In genomic region chrX:997631-998137, GRCh38 we compare ENCODE assay signal across 19 cellular contexts.
A peak's percentile ranks its signal among the peaks of the same experiment; 100 is the strongest.
DNase-seq lines count a peak whose midpoint lies in the region; ATAC-seq, FAIRE-seq and TF ChIP-seq lines count a peak whose summit lies in the region.
"Had no signal": no experiment of that assay in that cellular context is flagged by ENCODE, and none has a peak within 500 bp of the region (broad histone marks: within the 10 kb centered on the region; RNA-seq: fewer than 3 reads in every experiment).

No MANE protein-coding gene starts in this region.

- H3K9me3 ChIP-seq in HUES6 (ENCODE audit: control insufficient read depth, insufficient read depth, low read depth, low read length) (peaks cover 11% of the 10 kb centered on the region), neuron (ENCODE audit: low read length) (peaks cover 4% of the 10 kb centered on the region)

- ATAC-seq in GM21367 (IDR thresholded peaks at IDR 0.05; ENCODE audit: unreplicated experiment) (no peak), HG03565 (IDR thresholded peaks at IDR 0.05; ENCODE audit: unreplicated experiment) (no peak)
- ATAC-seq: CD8-positive, alpha-beta T cell; heart right ventricle; naive thymus-derived CD8-positive, alpha-beta T cell had no signal

- H3K4me3 ChIP-seq in HUES6 (ENCODE audit: low read depth, low read length) (no peak overlapping the region), bronchial epithelial cell (ENCODE audit: low read depth, low read length) (no peak overlapping the region), neuron (ENCODE audit: low read length) (peak overlapping the region; percentile 5)
- H3K4me3 ChIP-seq: heart right ventricle, tibial artery had no signal

- H3K9ac ChIP-seq in HUES6 (ENCODE audit: low read length) = peak overlapping the region; percentile 54

- H3K27ac ChIP-seq in HUES6 (ENCODE audit: low read depth, low read length) = peak overlapping the region; percentile 40; the same call in 1 of the 2 replicates
- H3K27ac ChIP-seq: heart right ventricle, tibial artery had no signal

- peak overlapping the region; percentile 50 for H2AFZ ChIP-seq in neuron (ENCODE audit: low read depth, low read length)

- peak; percentile 88 for FAIRE-seq in bronchial epithelial cell (lab: Jason Lieb, UNC)

- H3K36me3 ChIP-seq in HUES6 (ENCODE audit: control insufficient read depth, insufficient read depth, low read length) = 0 out of 2 replicates have a peak, but pooled peaks cover 5% of the 10 kb centered on the region
- H3K36me3 ChIP-seq in bronchial epithelial cell (ENCODE audit: control insufficient read depth, insufficient read depth, low read length) = no peaks in the 10 kb centered on the region
- no peaks in the 10 kb centered on the region for H3K36me3 ChIP-seq in neuron (ENCODE audit: insufficient read depth, low read length)
- H3K36me3 ChIP-seq: heart right ventricle, tibial artery had no signal

- DNase-seq in ELF-1 (ENCODE audit: low read depth, low spot score) (peak; percentile 92), bronchial epithelial cell (ENCODE audit: low read depth) (no peak), hepatic stellate cell (ENCODE audit: low spot score) (no peak), NCI-H2081 treated with DMSO at 0.1 percent for 48 hours (lab: John Stamatoyannopoulos, UW) (no peak)
- DNase-seq: activated CD4-positive, alpha-beta T cell treated with anti-CD3 and anti-CD28 coated beads, Interleukin-2, amount 10 ng/mL, durations not matched to agents 7 days and 5 days; amniotic stem cell; CD8-positive, alpha-beta T cell; central memory CD4-positive, alpha-beta T cell; effector memory CD4-positive, alpha-beta T cell; heart right ventricle; naive thymus-derived CD8-positive, alpha-beta T cell; NCI-H187; NCI-H446; stimulated activated naive CD4-positive, alpha-beta T cell had no signal

- no peak for TF ChIP-seq CTCF in bronchial epithelial cell (IDR thresholded peaks at IDR 0.05; ENCODE audit: insufficient read depth, low read length, severe bottlenecking)

- H3K27me3 ChIP-seq in HUES6 (ENCODE audit: control insufficient read depth, insufficient read depth, low read length) (no peaks in the 10 kb centered on the region), bronchial epithelial cell (ENCODE audit: control insufficient read depth, insufficient read depth, low read length) (no peaks in the 10 kb centered on the region), neuron (ENCODE audit: insufficient read depth, low read length) (no peaks in the 10 kb centered on the region)
- H3K27me3 ChIP-seq: heart right ventricle had no signal

- H3K4me1 ChIP-seq in HUES6 (ENCODE audit: control insufficient read depth, insufficient read depth, low read length) (peaks cover 15% of the 10 kb centered on the region), neuron (ENCODE audit: insufficient read depth, low read length) (peaks cover 12% of the 10 kb centered on the region)
- H3K4me1 ChIP-seq: heart right ventricle, tibial artery had no signal
